ENCODE assay signal across 28 cellular contexts in the genomic region with DNA sequence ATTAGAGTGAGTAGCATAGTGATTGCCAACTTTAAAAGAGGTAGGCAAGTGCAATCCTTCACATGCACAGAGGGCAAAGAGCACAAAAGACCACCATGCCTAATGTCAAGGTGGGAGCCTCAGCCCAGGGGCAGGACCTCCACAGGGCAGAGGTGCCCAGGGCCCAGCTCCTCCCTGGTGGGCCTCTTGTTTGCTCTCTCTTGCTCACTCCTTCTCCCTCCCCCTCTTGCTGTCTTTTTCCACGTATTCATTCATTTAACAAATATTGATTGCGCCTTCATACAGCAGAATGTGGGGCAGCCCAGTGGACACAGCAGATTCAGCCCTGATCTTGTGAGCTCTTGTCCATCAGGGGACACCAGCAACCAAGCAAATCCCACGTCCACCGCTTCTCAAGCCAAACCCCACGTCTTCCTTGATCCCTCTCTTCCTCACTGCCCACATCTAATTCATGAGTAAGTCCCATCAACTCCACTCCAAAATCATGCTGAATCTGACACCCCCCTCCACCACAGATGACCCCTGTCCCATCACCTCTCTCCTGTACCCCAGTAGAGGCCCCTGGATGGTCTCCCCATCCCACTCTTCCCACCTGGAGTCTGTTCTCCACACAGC.
"Had no signal": no experiment of that assay in that cellular context is flagged by ENCODE, and none has a peak within 500 bp of the region (broad histone marks: within the 10 kb centered on the region; RNA-seq: fewer than 3 reads in every experiment).

No MANE protein-coding gene starts in this region.

- DNase-seq: islet precursor cell; left ventricle myocardium inferior; mesendoderm; midbrain; mucosa of descending colon; naive thymus-derived CD4-positive, alpha-beta T cell; occipital lobe; ovary; stimulated activated CD4-positive, alpha-beta T cell treated with anti-CD3 and anti-CD28 coated beads, Interleukin-1b, Interleukin-23, amount 100 ng/mL, for 48 hours; stimulated activated CD4-positive, alpha-beta T cell treated with anti-CD3 and anti-CD28 coated beads, Interleukin-2, amount 100 ng/mL, for 48 hours; stimulated activated CD4-positive, alpha-beta T cell treated with anti-CD3 and anti-CD28 coated beads, Interleukin-4, amount 100 ng/mL, for 4 hours; stimulated activated CD8-positive, alpha-beta memory T cell treated with anti-CD3 and anti-CD28 coated beads, Interleukin-4, amount 100 ng/mL, for 48 hours; stimulated activated naive CD4-positive, alpha-beta T cell treated with Interleukin-2 at 50 U/mL for 16 hours; stomach; trophoblast cell; uterus had no signal

- H3K4me1 ChIP-seq: left ventricle myocardium inferior, right atrium auricular region, right lobe of liver, stomach, tibial artery, uterus had no signal

- H3K27me3 ChIP-seq: hepatocyte, neural progenitor cell, ovary, right atrium auricular region, right lobe of liver, uterus had no signal

- H3K36me3 Mint-ChIP-seq: naive thymus-derived CD4-positive, alpha-beta T cell; neural progenitor cell; stimulated activated memory B cell treated with anti-CD40 and anti-IgM and Interleukin-4, amounts not matched to agents 10 μg/mL and 1 μg/mL and 100 μg/mL, for 72 hours had no signal

- ATAC-seq: mucosa of descending colon; naive thymus-derived CD4-positive, alpha-beta T cell; right lobe of liver; stimulated activated memory B cell treated with anti-CD40 and anti-IgM and Interleukin-4, amounts not matched to agents 10 μg/mL and 1 μg/mL and 100 μg/mL, for 72 hours had no signal

- H3K27ac Mint-ChIP-seq: naive thymus-derived CD4-positive, alpha-beta T cell; nephron; progenitor cell of endocrine pancreas; stimulated activated memory B cell treated with anti-CD40 and anti-IgM and Interleukin-4, amounts not matched to agents 10 μg/mL and 1 μg/mL and 100 μg/mL, for 72 hours had no signal

- H3K4me3 Mint-ChIP-seq: naive thymus-derived CD4-positive, alpha-beta T cell; nephron; neural progenitor cell; stimulated activated memory B cell treated with anti-CD40 and anti-IgM and Interleukin-4, amounts not matched to agents 10 μg/mL and 1 μg/mL and 100 μg/mL, for 72 hours had no signal

- H3K4me3 ChIP-seq: hepatocyte, left ventricle myocardium inferior, lung, mucosa of descending colon, neural progenitor cell, ovary, right atrium auricular region, right lobe of liver, smooth muscle cell, stomach, thoracic aorta, tibial artery, uterus had no signal

- H3K27ac ChIP-seq: hepatocyte, left ventricle myocardium inferior, neural progenitor cell, neutrophil, ovary, right atrium auricular region, right lobe of liver, stomach, thoracic aorta, tibial artery, uterus had no signal

- H3K36me3 ChIP-seq: left ventricle myocardium inferior, neural progenitor cell, neutrophil, ovary, right atrium auricular region, right lobe of liver, stomach, thoracic aorta, tibial artery, uterus had no signal

- H3K9me3 ChIP-seq: left ventricle myocardium inferior, mucosa of descending colon, neutrophil, ovary, right lobe of liver, thoracic aorta, uterus had no signal

- H3K4me1 Mint-ChIP-seq: naive thymus-derived CD4-positive, alpha-beta T cell; stimulated activated memory B cell treated with anti-CD40 and anti-IgM and Interleukin-4, amounts not matched to agents 10 μg/mL and 1 μg/mL and 100 μg/mL, for 72 hours had no signal
